11 cellular contexts compared by ENCODE assay signal in genomic region chr22:35140879-35141745, GRCh38.
DNase-seq lines count a peak whose midpoint lies in the region; ATAC-seq and TF ChIP-seq lines count a peak whose summit lies in the region.
"Had no signal": no experiment of that assay in that cellular context is flagged by ENCODE, and none has a peak within 500 bp of the region (broad histone marks: within the 10 kb centered on the region; RNA-seq: fewer than 3 reads in every experiment).

No MANE protein-coding gene starts in this region.

- H3K36me3 Mint-ChIP-seq in endodermal cell (ENCODE audit: low read depth), result no peaks in the 10 kb centered on the region
- H3K36me3 Mint-ChIP-seq: CD8-positive, alpha-beta T cell had no signal

- H3K27ac ChIP-seq in C4-2B, result peak overlapping the region; percentile 5
- no peak overlapping the region for H3K27ac ChIP-seq in endodermal cell (ENCODE audit: low read depth, low read length)

- 65 to 66% methylated on average over 6 to 12 of the region's 12 CpGs for WGBS in endodermal cell (ENCODE audit: insufficient coverage in 1 of 2, insufficient read length in 1 of 2), 2 experiments

- TF ChIP-seq CTCF in C4-2B (conservative IDR thresholded peaks at IDR 0.05) (peak; percentile 39), GM12865 (IDR thresholded peaks at IDR 0.05; ENCODE audit: insufficient read depth, low read depth, low read length, missing control alignments) (peak; percentile 70), NB4 (IDR thresholded peaks at IDR 0.05; ENCODE audit: low read depth, low read length) (peak; percentile 26), endodermal cell (conservative IDR thresholded peaks at IDR 0.05) (peak; percentile 86)

- no peaks in the 10 kb centered on the region for H3K9me3 ChIP-seq in endodermal cell (ENCODE audit: control insufficient read depth, low read length)

- peaks cover 40% of the 10 kb centered on the region for H3K27me3 ChIP-seq in endodermal cell (ENCODE audit: control insufficient read depth, insufficient read depth, low read length, poor library complexity, severe bottlenecking)

- H3K4me3 ChIP-seq in GM12865 (ENCODE audit: low read depth, low read length), result no peak overlapping the region
- no peak overlapping the region for H3K4me3 ChIP-seq in NB4 (ENCODE audit: low read depth, low read length)
- H3K4me3 ChIP-seq in endodermal cell (ENCODE audit: low read length), result no peak overlapping the region

- no peak overlapping the region for H3K9ac ChIP-seq in endodermal cell (ENCODE audit: extremely low read depth, low read length, poor library complexity, severe bottlenecking)

- ATAC-seq in GM18517 (IDR thresholded peaks at IDR 0.05; ENCODE audit: unreplicated experiment) (no peak), HG02798 (IDR thresholded peaks at IDR 0.05; ENCODE audit: poor library complexity, unreplicated experiment) (no peak)
- ATAC-seq: CD8-positive, alpha-beta T cell had no signal

- no peaks in the 10 kb centered on the region for H3K9me3 Mint-ChIP-seq in endodermal cell
- H3K9me3 Mint-ChIP-seq: CD8-positive, alpha-beta T cell had no signal

- H3K27me3 Mint-ChIP-seq in endodermal cell (ENCODE audit: insufficient read depth), result peaks cover 29% of the 10 kb centered on the region

- no peaks in the 10 kb centered on the region for H3K36me3 ChIP-seq in endodermal cell (ENCODE audit: control insufficient read depth, insufficient read depth, low read length)

- DNase-seq in GM12865 (ENCODE audit: low read depth), result peak; percentile 83
- DNase-seq in NB4 (ENCODE audit: low read depth), result peak; percentile 25
- DNase-seq in endodermal cell, result peak; percentile 86
- no peak for DNase-seq in NCI-H1048 (lab: John Stamatoyannopoulos, UW)
- no peak for DNase-seq in Kasumi-1 (lab: John Stamatoyannopoulos, UW)
- DNase-seq: CD8-positive, alpha-beta T cell; NCI-H2029; SW 1271 had no signal

- no peak overlapping the region for H3K4me3 Mint-ChIP-seq in endodermal cell
- H3K4me3 Mint-ChIP-seq: CD8-positive, alpha-beta T cell had no signal

- peaks cover 9% of the 10 kb centered on the region for H3K4me1 Mint-ChIP-seq in endodermal cell

- no peak overlapping the region for H3K27ac Mint-ChIP-seq in endodermal cell
- H3K27ac Mint-ChIP-seq: CD8-positive, alpha-beta T cell had no signal

- no peaks in the 10 kb centered on the region for H3K4me1 ChIP-seq in endodermal cell (ENCODE audit: control insufficient read depth, insufficient read depth, low read length)

- TF ChIP-seq POLR2A in NB4 (IDR thresholded peaks at IDR 0.05; ENCODE audit: extremely low read depth, insufficient read length), result no peak

Comparison
In these comparisons a context has a peak if more than half of its experiments do, and no peak if none do; other contexts are left out.
1. CTCF ChIP-seq: peak in every context shown above with its lines; median percentile 86 in endodermal cell; 70 in GM12865; 39 in C4-2B; 26 in NB4.
2. DNase-seq: peak in GM12865 (single experiment), NB4 (single experiment) and endodermal cell (single experiment); none in NCI-H1048 (single experiment) and Kasumi-1 (0 of 2).